9 cellular contexts compared by ENCODE assay signal in the genomic region with DNA sequence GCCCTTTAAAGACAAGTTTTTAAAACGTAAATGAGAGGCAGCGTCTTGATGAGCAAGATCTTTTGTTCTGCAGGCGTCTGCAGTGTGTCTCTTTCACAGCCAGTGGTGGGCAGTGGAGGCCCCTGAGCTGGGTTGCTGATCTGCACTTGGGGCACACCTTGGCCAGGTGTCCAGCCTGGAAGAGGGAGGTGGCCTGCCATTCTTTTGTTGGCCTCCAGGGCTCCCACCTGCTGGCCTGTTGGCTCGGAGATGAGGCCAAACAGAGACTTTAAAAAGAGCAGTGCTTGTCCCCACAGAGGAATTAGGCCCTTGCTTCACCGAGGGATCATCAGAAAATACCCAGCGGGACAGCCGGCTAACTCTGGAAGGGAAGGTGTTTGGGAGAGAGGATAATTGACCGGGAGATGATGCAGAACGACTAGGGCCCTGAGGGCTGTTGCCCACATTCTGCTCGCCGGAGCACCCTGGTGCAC.
DNase-seq lines count a peak whose midpoint lies in the region; ATAC-seq and TF ChIP-seq lines count a peak whose summit lies in the region.
"Had no signal": no experiment of that assay in that cellular context is flagged by ENCODE, and none has a peak within 500 bp of the region (broad histone marks: within the 10 kb centered on the region; RNA-seq: fewer than 3 reads in every experiment).

No MANE protein-coding gene starts in this region.

- no peak for ATAC-seq in GM21515 (IDR thresholded peaks at IDR 0.05; ENCODE audit: unreplicated experiment)
- ATAC-seq in HG02642 (IDR thresholded peaks at IDR 0.05; ENCODE audit: poor library complexity, unreplicated experiment), result no peak

- no peak for DNase-seq in T-helper 2 cell treated with Interferon-gamma antibody and Interleukin-4, amounts not matched to agents 5 μg/mL and 100 μg/mL, for 36 hours (ENCODE audit: low spot score)
- no peak for DNase-seq in T-helper 2 cell
- peak; percentile 70 for DNase-seq in activated CD8-positive, alpha-beta memory T cell treated with anti-CD3 and anti-CD28 coated beads, Interleukin-2, amount 50 U/mL, for 48 hours
- DNase-seq in foreskin fibroblast, result no peak
- DNase-seq in middle frontal gyrus (ENCODE audit: extremely low spot score, low spot score), result no peak

- peak overlapping the region; percentile 93 for H3K27ac Mint-ChIP-seq in T-helper 2 cell treated with Interferon-gamma antibody and Interleukin-4, amounts not matched to agents 5 μg/mL and 100 μg/mL, for 36 hours
- H3K27ac Mint-ChIP-seq in stimulated activated naive CD8-positive, alpha-beta T cell treated with anti-CD3 and anti-CD28 coated beads, Interleukin-15, Interleukin-2, amounts not matched to agents 100 ng/mL and 50 ng/mL, for 24 hours, result peak overlapping the region; percentile 94

- no peak overlapping the region for H3K4me3 ChIP-seq in foreskin fibroblast (ENCODE audit: low read depth in 1 of 2, low read length in 2 of 2)

- H3K27me3 Mint-ChIP-seq in T-helper 2 cell treated with Interferon-gamma antibody and Interleukin-4, amounts not matched to agents 5 μg/mL and 100 μg/mL, for 36 hours (ENCODE audit: low read depth), result no peaks in the 10 kb centered on the region
- H3K27me3 Mint-ChIP-seq in stimulated activated naive CD8-positive, alpha-beta T cell treated with anti-CD3 and anti-CD28 coated beads, Interleukin-15, Interleukin-2, amounts not matched to agents 100 ng/mL and 50 ng/mL, for 24 hours, result no peaks in the 10 kb centered on the region
- H3K27me3 Mint-ChIP-seq: IgD-negative memory B cell had no signal

- H3K36me3 Mint-ChIP-seq in T-helper 2 cell treated with Interferon-gamma antibody and Interleukin-4, amounts not matched to agents 5 μg/mL and 100 μg/mL, for 36 hours (ENCODE audit: low read depth), result peaks cover 6% of the 10 kb centered on the region
- H3K36me3 Mint-ChIP-seq in stimulated activated naive CD8-positive, alpha-beta T cell treated with anti-CD3 and anti-CD28 coated beads, Interleukin-15, Interleukin-2, amounts not matched to agents 100 ng/mL and 50 ng/mL, for 24 hours (ENCODE audit: low read depth), result no peaks in the 10 kb centered on the region

- peaks cover 41% of the 10 kb centered on the region for H3K4me1 Mint-ChIP-seq in T-helper 2 cell treated with Interferon-gamma antibody and Interleukin-4, amounts not matched to agents 5 μg/mL and 100 μg/mL, for 36 hours (ENCODE audit: low read depth)
- peaks cover 76% of the 10 kb centered on the region for H3K4me1 Mint-ChIP-seq in stimulated activated naive CD8-positive, alpha-beta T cell treated with anti-CD3 and anti-CD28 coated beads, Interleukin-15, Interleukin-2, amounts not matched to agents 100 ng/mL and 50 ng/mL, for 24 hours (ENCODE audit: low read depth)

- TF ChIP-seq CTCF in foreskin fibroblast (IDR thresholded peaks at IDR 0.05; ENCODE audit: low read depth, low read length), result peak; percentile 4

- no peaks in the 10 kb centered on the region for H3K9me3 Mint-ChIP-seq in T-helper 2 cell treated with Interferon-gamma antibody and Interleukin-4, amounts not matched to agents 5 μg/mL and 100 μg/mL, for 36 hours
- no peaks in the 10 kb centered on the region for H3K9me3 Mint-ChIP-seq in stimulated activated naive CD8-positive, alpha-beta T cell treated with anti-CD3 and anti-CD28 coated beads, Interleukin-15, Interleukin-2, amounts not matched to agents 100 ng/mL and 50 ng/mL, for 24 hours
- H3K9me3 Mint-ChIP-seq: IgD-negative memory B cell had no signal

- H3K4me3 Mint-ChIP-seq in T-helper 2 cell treated with Interferon-gamma antibody and Interleukin-4, amounts not matched to agents 5 μg/mL and 100 μg/mL, for 36 hours, result peak overlapping the region; percentile 76
- H3K4me3 Mint-ChIP-seq in stimulated activated naive CD8-positive, alpha-beta T cell treated with anti-CD3 and anti-CD28 coated beads, Interleukin-15, Interleukin-2, amounts not matched to agents 100 ng/mL and 50 ng/mL, for 24 hours, result peak overlapping the region; percentile 72
